ENCODE assay signal across 24 cellular contexts in the genomic region with DNA sequence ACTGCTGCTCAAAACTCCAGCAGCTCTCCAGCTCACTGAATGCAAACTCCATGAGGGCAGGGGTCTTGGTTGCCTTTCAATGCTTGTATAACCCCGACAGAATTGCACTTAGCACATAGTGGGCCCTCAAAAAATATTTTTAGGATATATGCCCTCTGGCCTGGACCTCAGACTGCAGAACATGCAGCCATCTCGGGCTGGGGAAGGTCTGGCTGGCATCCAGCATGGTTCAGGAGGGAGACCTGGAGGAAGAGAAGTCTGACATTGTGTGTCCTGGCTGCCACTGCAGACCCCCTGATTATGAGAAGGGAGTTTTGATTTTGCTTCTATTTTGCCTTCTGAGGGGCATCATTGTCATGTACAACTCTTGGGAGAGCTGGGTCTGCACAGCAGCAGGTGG.
DNase-seq lines count a peak whose midpoint lies in the region; ATAC-seq and TF ChIP-seq lines count a peak whose summit lies in the region.
"Had no signal": no experiment of that assay in that cellular context is flagged by ENCODE, and none has a peak within 500 bp of the region (broad histone marks: within the 10 kb centered on the region; RNA-seq: fewer than 3 reads in every experiment).

No MANE protein-coding gene starts in this region.

- no peak for TF ChIP-seq CTCF in tibial artery (IDR thresholded peaks at IDR 0.05)

- no peaks in the 10 kb centered on the region for H3K27me3 ChIP-seq in tibial artery
- H3K27me3 ChIP-seq: BLaER1, SJCRH30 had no signal

- no peaks in the 10 kb centered on the region for H3K36me3 Mint-ChIP-seq in activated naive CD4-positive, alpha-beta T cell treated with anti-CD3 and anti-CD28 coated beads, Interleukin-2, amount 50 U/mL, for 72 hours
- H3K36me3 Mint-ChIP-seq in T-cell, result peaks cover 7% of the 10 kb centered on the region

- H3K4me1 Mint-ChIP-seq in T-cell, result no peaks in the 10 kb centered on the region

- POLR2A ChIA-PET in T-cell (lab: Charles Lee), result no interaction called here

- H3K4me1 ChIP-seq in tibial artery, result peaks cover 0 to 33% (median 28%) of the 10 kb centered on the region in 4 donors

- peak overlapping the region; percentile 57 for H3K27ac ChIP-seq in epithelial cell of prostate
- H3K27ac ChIP-seq in tibial artery, result peak overlapping the region; percentile 77 to 78
- H3K27ac ChIP-seq: 22Rv1, BLaER1, SJCRH30 had no signal

- ATAC-seq in activated naive CD4-positive, alpha-beta T cell treated with anti-CD3 and anti-CD28 coated beads, Interleukin-2, amount 50 U/mL, for 72 hours, result no peak
- no peak for ATAC-seq in T-cell (replicated peaks in 1 of 4)
- ATAC-seq: Panc1 had no signal

- CTCF ChIA-PET in T-cell (lab: Charles Lee), result no interaction called here

- H3K27ac Mint-ChIP-seq in activated naive CD4-positive, alpha-beta T cell treated with anti-CD3 and anti-CD28 coated beads, Interleukin-2, amount 50 U/mL, for 72 hours, result peak overlapping the region; percentile 31 to 36
- no peak overlapping the region for H3K27ac Mint-ChIP-seq in T-cell
- H3K27ac Mint-ChIP-seq: CD4-positive, alpha-beta T cell had no signal

- H3K4me3 Mint-ChIP-seq in T-cell, result no peak overlapping the region
- H3K4me3 Mint-ChIP-seq: CD4-positive, alpha-beta T cell had no signal

- H3K36me3 ChIP-seq in tibial artery, result peaks cover 21 to 22% (median 21%) of the 10 kb centered on the region in 3 donors
- H3K36me3 ChIP-seq: BLaER1, SJCRH30 had no signal

- H3K9me3 ChIP-seq in tibial artery, result no peaks in the 10 kb centered on the region
- H3K9me3 ChIP-seq: BLaER1, SJCRH30 had no signal

- no peak overlapping the region for H3K4me3 ChIP-seq in tibial artery
- H3K4me3 ChIP-seq: BLaER1, SJCRH30 had no signal

- intact Hi-C loops in posterior vena cava (cut with DNase I), result no loop called here
- intact Hi-C loops in tibial artery (cut with DNase I; ENCODE audit: low total_unique reads), result no loop called here

- no peak for DNase-seq in activated naive CD4-positive, alpha-beta T cell treated with anti-CD3 and anti-CD28 coated beads, Interleukin-2, amount 50 U/mL, for 72 hours (ENCODE audit: low spot score in 2 of 2)
- DNase-seq in activated naive CD4-positive, alpha-beta T cell treated with Interleukin-2 at 50 U/mL for 16 hours, result no peak
- no peak for DNase-seq in epithelial cell of prostate (ENCODE audit: low read depth, low spot score)
- peak; percentile 55 for DNase-seq in posterior vena cava (ENCODE audit: low spot score)
- no peak for DNase-seq in tibial artery
- no peak for DNase-seq in T1000 (lab: John Stamatoyannopoulos, UW)
- no peak for DNase-seq in T-cell
- DNase-seq in HUDEP-2 (lab: John Stamatoyannopoulos, UW; ENCODE audit: unreplicated experiment in 76 of 76), result no peak
- DNase-seq: ACHN; Calu3; CD4-positive, alpha-beta T cell; GDM1; KBM-7; NCI-H1092; NCI-H1436; NCI-H2029; NCI-H226; NCI-H510A treated with DMSO at 0.1 percent for 48 hours; NCI-H774; NK-92 treated with Interleukin-12 subunit alpha and Interleukin-12 subunit beta, amount 100 ng/mL, for 24 hours; SJCRH30 had no signal

- no peaks in the 10 kb centered on the region for H3K9me3 Mint-ChIP-seq in activated naive CD4-positive, alpha-beta T cell treated with anti-CD3 and anti-CD28 coated beads, Interleukin-2, amount 50 U/mL, for 72 hours
- no peaks in the 10 kb centered on the region for H3K9me3 Mint-ChIP-seq in T-cell
- H3K9me3 Mint-ChIP-seq: CD4-positive, alpha-beta T cell had no signal

- no peaks in the 10 kb centered on the region for H3K27me3 Mint-ChIP-seq in T-cell
- H3K27me3 Mint-ChIP-seq: CD4-positive, alpha-beta T cell had no signal

Comparison
In these comparisons a context has a peak if more than half of its experiments do, and no peak if none do; other contexts are left out.
1. H3K27ac Mint-ChIP-seq: peak in activated naive CD4-positive, alpha-beta T cell treated with anti-CD3 and anti-CD28 coated beads, Interleukin-2, amount 50 U/mL, for 72 hours (2 of 2); none in T-cell (0 of 2).